Comparison of ENCODE assay signal across 20 cellular contexts in genomic region chr14:32846821-32847220, GRCh38.
"Had no signal": no experiment of that assay in that cellular context is flagged by ENCODE, and none has a peak within 500 bp of the region (broad histone marks: within the 10 kb centered on the region; RNA-seq: fewer than 3 reads in every experiment).

No MANE protein-coding gene starts in this region.

- H3K27ac ChIP-seq: RWPE1 had no signal

- DNase-seq: KBM-7, MV-4-11, NCI-H1048, NCI-H1105, NCI-H1417, NCI-H1436 treated with DMSO at 0.1 percent for 48 hours, NCI-H1694, NCI-H187 treated with DMSO at 0.1 percent for 48 hours, NCI-H2029 treated with DMSO at 0.1 percent for 48 hours, NCI-H2227 treated with DMSO at 0.1 percent for 48 hours, NCI-H446, NCI-H510A, NCI-H524 treated with DMSO at 0.1 percent for 48 hours, NCI-H69, NCI-H774, SHP77, SK-N-SH, SW 1271 had no signal

- H3K9me2 ChIP-seq: SK-N-SH had no signal

- H3K9me3 ChIP-seq: SK-N-SH had no signal

- H3K9ac ChIP-seq: SK-N-SH had no signal

- ATAC-seq: Panc1 had no signal

- H3K4me2 ChIP-seq: SK-N-SH had no signal
